Comparison of ENCODE assay signal across 25 cellular contexts in the genomic region with DNA sequence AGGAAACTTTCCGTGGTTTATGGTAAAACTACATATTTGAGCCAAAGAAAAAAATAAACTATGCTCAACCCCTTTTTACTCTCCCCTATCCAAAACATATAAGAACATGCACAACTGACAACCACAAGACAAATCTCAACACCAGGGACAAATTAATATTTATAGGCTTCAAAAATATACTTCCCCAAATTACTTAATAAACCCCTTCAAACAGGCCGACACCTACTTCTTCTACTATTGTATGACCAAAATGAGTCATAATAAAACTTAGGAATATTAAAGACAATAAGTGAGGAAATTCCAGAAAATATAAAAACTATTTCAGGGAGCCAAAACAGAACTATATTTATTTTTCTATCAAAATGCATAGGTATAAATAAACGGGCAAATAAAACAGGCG.
"Had no signal": no experiment of that assay in that cellular context is flagged by ENCODE, and none has a peak within 500 bp of the region (broad histone marks: within the 10 kb centered on the region; RNA-seq: fewer than 3 reads in every experiment).

No MANE protein-coding gene starts in this region.

- H3K27ac ChIP-seq: body of pancreas, cardiac muscle cell, epithelial cell of prostate, pancreas, psoas muscle, VCaP had no signal

- DNase-seq: activated CD4-positive, alpha-beta T cell treated with anti-CD3 and anti-CD28 coated beads for 4 hours; activated CD4-positive, alpha-beta T cell treated with anti-CD3 and anti-CD28 coated beads, Interleukin-2, amount 50 U/mL, for 4 hours; activated CD8-positive, alpha-beta memory T cell treated with anti-CD3 and anti-CD28 coated beads for 24 hours; activated effector memory CD4-positive, alpha-beta T cell treated with Interleukin-2 at 50 U/mL for 16 hours; activated naive CD4-positive, alpha-beta T cell treated with anti-CD3 and anti-CD28 coated beads for 36 hours; activated naive CD8-positive, alpha-beta T cell treated with anti-CD3 and anti-CD28 coated beads for 36 hours; adrenal gland; aorta; body of pancreas; esophagus squamous epithelium; foreskin melanocyte; glutamatergic neuron; islet precursor cell; left cardiac atrium; left ventricle myocardium superior; nucleus accumbens; pancreas; psoas muscle; stimulated activated naive CD4-positive, alpha-beta T cell; testis; trophoblast cell had no signal

- H3K4me3 ChIP-seq: adrenal gland, body of pancreas, cardiac muscle cell, esophagus squamous epithelium, pancreas, psoas muscle, testis had no signal

- H3K36me3 ChIP-seq: adrenal gland, cardiac muscle cell, esophagus squamous epithelium, pancreas had no signal

- FAIRE-seq: pancreas, urothelium cell line had no signal

- ATAC-seq: body of pancreas, left cardiac atrium, left ventricle myocardium superior, pancreas, psoas muscle had no signal

- H3K27me3 ChIP-seq: adrenal gland, body of pancreas, cardiac muscle cell, esophagus squamous epithelium, pancreas, testis had no signal

- H3K9me3 ChIP-seq: adrenal gland, body of pancreas, esophagus squamous epithelium, pancreas, psoas muscle, testis had no signal
